Comparison of ENCODE assay signal across 8 cellular contexts in genomic region chr5:139439013-139439903, GRCh38. TPM values are rescaled to one million over a fixed set of nuclear protein-coding genes. Genes with fewer than 3 reads are reported as not detected.
A peak's percentile ranks its signal among the peaks of the same experiment; 100 is the strongest.
DNase-seq lines count a peak whose midpoint lies in the region; ATAC-seq lines count a peak whose summit lies in the region.

Gene DNAJC18 (minus strand): TSS chr5:139439525. CDS start chr5:139439445, 80 bp downstream.

- H3K9me3 Mint-ChIP-seq in IgD-negative memory B cell = no peaks in the 10 kb centered on the region

- DNase-seq in DMS 273 treated with DMSO at 0.1 percent for 48 hours (lab: John Stamatoyannopoulos, UW) (peak; percentile 87), OCI-M2 (lab: John Stamatoyannopoulos, UW; ENCODE audit: unreplicated experiment) (peak; percentile 8), activated T-cell treated with anti-CD3 and anti-CD28 coated beads for 4 hours (peak; percentile 88), epithelial cell of prostate (ENCODE audit: low read depth, low spot score) (no peak)
- DNase-seq in stimulated activated CD8-positive, alpha-beta memory T cell treated with anti-CD3 and anti-CD28 coated beads, Interleukin-4, amount 100 ng/mL, for 24 hours (ENCODE audit: low read depth) = peak; percentile 87

- no peaks in the 10 kb centered on the region for H3K36me3 Mint-ChIP-seq in IgD-negative memory B cell

- ATAC-seq in GM21529 (IDR thresholded peaks at IDR 0.05; ENCODE audit: unreplicated experiment) = peak; percentile 89

- H3K4me1 Mint-ChIP-seq in IgD-negative memory B cell = peaks cover 15 to 17% (median 16%) of the 10 kb centered on the region in 3 donors

- peak within 1 kb of the TSS; percentile 72 for H3K27ac ChIP-seq in epithelial cell of prostate

- peak within 1 kb of the TSS; percentile 88 to 100 (median 99) for H3K27ac Mint-ChIP-seq in IgD-negative memory B cell

- peaks cover 22% of the 10 kb centered on the region for H3K4me1 ChIP-seq in mononuclear cell (ENCODE audit: insufficient read depth, low read length)

- H3K4me3 ChIP-seq in mononuclear cell (ENCODE audit: low read length) = peak within 1 kb of the TSS; percentile 94

- peak within 1 kb of the TSS; percentile 90 to 100 (median 98) for H3K4me3 Mint-ChIP-seq in IgD-negative memory B cell

- H3K9me3 ChIP-seq in mononuclear cell (ENCODE audit: low read depth, low read length) = no peaks in the 10 kb centered on the region

- no peaks in the 10 kb centered on the region for H3K27me3 Mint-ChIP-seq in IgD-negative memory B cell

- no peaks in the 10 kb centered on the region for H3K27me3 ChIP-seq in mononuclear cell (ENCODE audit: insufficient read depth, low read length)

RNA-seq across cellular contexts. Expression of gene DNAJC18, which starts in this region (rescaled TPM):
- polyA plus RNA-seq in IgD-negative memory B cell = 5.1 TPM
- 2.2 TPM for total RNA-seq in mononuclear cell
